ENCODE assay signal across 1 cellular context in genomic region chr1:1745651-1746565, GRCh38.
A peak's percentile ranks its signal among the peaks of the same experiment; 100 is the strongest.
TF ChIP-seq lines count a peak whose summit lies in the region.

No MANE protein-coding gene starts in this region.

TF ChIP-seq in endothelial cell of umbilical vein, 7 proteins besides CTCF, POLR2A, EP300 and RAD21:
- peak; percentile 47 for TF ChIP-seq POLR2AphosphoS5 (IDR thresholded peaks at IDR 0.05; ENCODE audit: insufficient read depth, low read depth, low read length)
